ENCODE assay signal across 12 cellular contexts in genomic region chr16:8751481-8752311, GRCh38. TPM values are rescaled to one million over a fixed set of nuclear protein-coding genes. Genes with fewer than 3 reads are reported as not detected.
DNase-seq lines count a peak whose midpoint lies in the region; ATAC-seq and TF ChIP-seq lines count a peak whose summit lies in the region.
"Had no signal": no experiment of that assay in that cellular context is flagged by ENCODE, and none has a peak within 500 bp of the region (broad histone marks: within the 10 kb centered on the region; RNA-seq: fewer than 3 reads in every experiment).

No MANE protein-coding gene starts in this region.

- H3K27me3 ChIP-seq in BJ (ENCODE audit: control insufficient read depth, insufficient read depth, low read length), result no peaks in the 10 kb centered on the region
- H3K27me3 ChIP-seq in mesenchymal stem cell (ENCODE audit: control insufficient read depth in 1 of 2, insufficient read depth in 1 of 2, low read length in 2 of 2), result no peaks in the 10 kb centered on the region

- no peaks in the 10 kb centered on the region for H3K36me3 ChIP-seq in BJ (ENCODE audit: control insufficient read depth, insufficient read depth, low read length)
- peaks cover 0 to 3% of the 10 kb centered on the region in 2 experiments for H3K36me3 ChIP-seq in mesenchymal stem cell (ENCODE audit: control insufficient read depth in 1 of 2, insufficient read depth in 2 of 2, low read depth in 1 of 2, low read length in 2 of 2)

- H3K14ac ChIP-seq in mesenchymal stem cell (ENCODE audit: low read length in 2 of 2), result no peak overlapping the region

- ATAC-seq in GM19324 (IDR thresholded peaks at IDR 0.05; ENCODE audit: low FRiP score, unreplicated experiment), result no peak
- ATAC-seq: naive thymus-derived CD8-positive, alpha-beta T cell had no signal

- POLR2A ChIA-PET in BJ (lab: Charles Lee), result no interaction called here
- POLR2A ChIA-PET in HEK293T (lab: Yijun Ruan, JAX), result no interaction called here

- whole genome bisulfite sequencing in mesenchymal stem cell, result 66% methylated on average over 14 of the region's 14 CpGs

- H3K4me3 ChIP-seq in BJ (ENCODE audit: low read depth, low read length) (no peak overlapping the region), mesenchymal stem cell (ENCODE audit: insufficient read depth in 1 of 2, low read depth in 1 of 2, low read length in 2 of 2) (no peak overlapping the region)

- H4K91ac ChIP-seq in mesenchymal stem cell (ENCODE audit: low read length), result no peak overlapping the region

- no peak overlapping the region for H2BK120ac ChIP-seq in mesenchymal stem cell (ENCODE audit: low read depth, low read length)

- no peak overlapping the region for H3K18ac ChIP-seq in mesenchymal stem cell (ENCODE audit: low read depth in 1 of 2, low read length in 2 of 2)

- H3K4me1 ChIP-seq in mesenchymal stem cell (ENCODE audit: control insufficient read depth, insufficient read depth, low read depth, low read length), result peaks cover 9% of the 10 kb centered on the region

- no peak overlapping the region for H3K9ac ChIP-seq in mesenchymal stem cell (ENCODE audit: low read length)

- no peak overlapping the region for H2AK5ac ChIP-seq in mesenchymal stem cell (ENCODE audit: low read length, severe bottlenecking)

- H3K4me2 ChIP-seq in mesenchymal stem cell (ENCODE audit: low read length, poor library complexity, severe bottlenecking), result no peak overlapping the region

- CTCF ChIA-PET in BJ (lab: Yijun Ruan, JAX) (interaction anchor here (0.7 to 1.1 kb wide), 4 partner anchors 10 to 128 kb away, joined by 3 to 5 read pairs (median 4); no protein-coding TSS in a partner anchor), HEK293T (lab: Yijun Ruan, JAX) (interaction anchor here (0.6 kb wide), 1 partner anchor 38 kb away, joined by 3 read pairs; no protein-coding TSS in a partner anchor)

- no peak overlapping the region for H2BK12ac ChIP-seq in mesenchymal stem cell (ENCODE audit: low read length in 2 of 2)

- H4K8ac ChIP-seq in mesenchymal stem cell (ENCODE audit: low read length), result no peak overlapping the region

- DNase-seq in BJ (ENCODE audit: low read depth) (peak; percentile 56), M059J (ENCODE audit: low read depth) (peak; percentile 78), dermis microvascular lymphatic vessel endothelial cell (ENCODE audit: low read depth in 2 of 2) (peak; percentile 14 to 51), mesenchymal stem cell (peak; percentile 73), pons (ENCODE audit: low spot score) (no peak), iPS-NIHi11 (ENCODE audit: low spot score) (no peak), HEK293T (ENCODE audit: extremely low spot score) (no peak)
- DNase-seq: activated gamma-delta T cell; Kasumi-1; naive thymus-derived CD8-positive, alpha-beta T cell had no signal

- H3K23ac ChIP-seq in mesenchymal stem cell (ENCODE audit: low read length in 2 of 2), result no peak overlapping the region

- TF ChIP-seq CTCF in BJ (IDR thresholded peaks at IDR 0.05; ENCODE audit: insufficient read depth, low read depth, low read length), result no peak

- no peak overlapping the region for H3K4ac ChIP-seq in mesenchymal stem cell (ENCODE audit: low read depth in 1 of 2, low read length in 2 of 2)

- no peak overlapping the region for H2AFZ ChIP-seq in mesenchymal stem cell (ENCODE audit: low read depth, low read length)

- no peak overlapping the region for H2BK15ac ChIP-seq in mesenchymal stem cell (ENCODE audit: low read depth, poor library complexity, severe bottlenecking)

- H2BK5ac ChIP-seq in mesenchymal stem cell (ENCODE audit: low read depth, low read length, poor library complexity, severe bottlenecking), result no peak overlapping the region

- no peaks in the 10 kb centered on the region for H3K79me1 ChIP-seq in mesenchymal stem cell (replicated peaks; ENCODE audit: low read length, poor library complexity, severe bottlenecking)

- peak overlapping the region; percentile 45 for H3K27ac ChIP-seq in mesenchymal stem cell (ENCODE audit: low read length, poor library complexity, severe bottlenecking)
- H3K27ac ChIP-seq: VCaP had no signal

- H3K9me3 ChIP-seq in mesenchymal stem cell (ENCODE audit: control insufficient read depth, low read length), result no peaks in the 10 kb centered on the region

TF ChIP-seq in HEK293T, 16 proteins besides CTCF, POLR2A, EP300 and RAD21:
- no peak for TF ChIP-seq PKNOX1 (IDR thresholded peaks at IDR 0.05)
- no peak for TF ChIP-seq ELF4 (IDR thresholded peaks at IDR 0.05)
- no peak for TF ChIP-seq NFRKB (IDR thresholded peaks at IDR 0.05)
- no peak for TF ChIP-seq TARDBP (IDR thresholded peaks at IDR 0.05)
- no peak for TF ChIP-seq SUZ12 (IDR thresholded peaks at IDR 0.05)
- TF ChIP-seq FOXA1 (IDR thresholded peaks at IDR 0.05), result no peak
- TF ChIP-seq ARNT (IDR thresholded peaks at IDR 0.05), result no peak
- no peak for TF ChIP-seq HDGF (IDR thresholded peaks at IDR 0.05; ENCODE audit: borderline replicate concordance)
- no peak for TF ChIP-seq ZNF384 (IDR thresholded peaks at IDR 0.05)
- no peak for TF ChIP-seq SP1 (IDR thresholded peaks at IDR 0.05)
- no peak for TF ChIP-seq FOXK2 (IDR thresholded peaks at IDR 0.05)
- TF ChIP-seq BHLHE40 (IDR thresholded peaks at IDR 0.05; ENCODE audit: borderline replicate concordance), result no peak
- no peak for TF ChIP-seq L3MBTL2 (conservative IDR thresholded peaks at IDR 0.05)
- no peak for TF ChIP-seq FOXM1 (IDR thresholded peaks at IDR 0.05; ENCODE audit: borderline replicate concordance)
- no peak for TF ChIP-seq LEF1 (IDR thresholded peaks at IDR 0.05; ENCODE audit: borderline replicate concordance)
- TF ChIP-seq CTBP1 (IDR thresholded peaks at IDR 0.05; ENCODE audit: borderline replicate concordance), result no peak
TF ChIP-seq in HEK293T: peak in this region for 0.

RNA-seq across cellular contexts. Expression of gene TMEM186, which starts 45.7 kb away (rescaled TPM):
- polyA plus RNA-seq in BJ (2011; rRNA removed), result 5.9 and 7.9 TPM in 2 replicates
- 3.6 and 3.7 TPM in 2 replicates for polyA minus RNA-seq in BJ (2011; rRNA and poly(A)+ RNA removed)
- 7.1 TPM in 2 replicates for total RNA-seq in M059J (2014; rRNA removed; shearing (Covaris generic))
- total RNA-seq in dermis microvascular lymphatic vessel endothelial cell, result 4.4 and 4.8 TPM in 2 replicates
- polyA plus RNA-seq in mesenchymal stem cell (2013, experiment 1 of 2), result 5.4 TPM
- polyA plus RNA-seq in mesenchymal stem cell (2013, experiment 2 of 2), result 5.6 TPM

RNA-seq across cellular contexts. Expression of gene PMM2, which starts 45.9 kb away (rescaled TPM):
- 30.4 and 32.2 TPM in 2 replicates for polyA plus RNA-seq in BJ (2011; rRNA removed)
- 11.8 and 13.4 TPM in 2 replicates for polyA minus RNA-seq in BJ (2011; rRNA and poly(A)+ RNA removed)
- total RNA-seq in M059J (2014; rRNA removed; shearing (Covaris generic)), result 42.7 and 61.0 TPM in 2 replicates
- total RNA-seq in dermis microvascular lymphatic vessel endothelial cell, result 13.5 and 17.8 TPM in 2 replicates
- polyA plus RNA-seq in mesenchymal stem cell (2013, experiment 1 of 2), result 59.6 TPM
- 58.9 TPM for polyA plus RNA-seq in mesenchymal stem cell (2013, experiment 2 of 2)

Comparison
In these comparisons a context has a peak if more than half of its experiments do, and no peak if none do; other contexts are left out.
1. DNase-seq: peak in BJ (single experiment), M059J (single experiment), dermis microvascular lymphatic vessel endothelial cell (2 of 2) and mesenchymal stem cell (single experiment); none in pons (single experiment), iPS-NIHi11 (single experiment) and HEK293T (single experiment).